18 cellular contexts compared by ENCODE assay signal in genomic region chr2:157473585-157473984, GRCh38. TPM values are rescaled to one million over a fixed set of nuclear protein-coding genes. Genes with fewer than 3 reads are reported as not detected.
A peak's percentile ranks its signal among the peaks of the same experiment; 100 is the strongest.
DNase-seq lines count a peak whose midpoint lies in the region; ATAC-seq and TF ChIP-seq lines count a peak whose summit lies in the region.
"Had no signal": no experiment of that assay in that cellular context is flagged by ENCODE, and none has a peak within 500 bp of the region (broad histone marks: within the 10 kb centered on the region; RNA-seq: fewer than 3 reads in every experiment).

No MANE protein-coding gene starts in this region.

- H3K4me1 Mint-ChIP-seq in activated CD4-positive, alpha-beta memory T cell treated with anti-CD3 and anti-CD28 coated beads, Interleukin-2, amount 10 ng/mL, durations not matched to agents 7 days and 5 days = peaks cover 89% of the 10 kb centered on the region
- H3K4me1 Mint-ChIP-seq: nephron progenitor cell had no signal

- no peaks in the 10 kb centered on the region for H3K9me3 Mint-ChIP-seq in activated CD4-positive, alpha-beta memory T cell treated with anti-CD3 and anti-CD28 coated beads, Interleukin-2, amount 10 ng/mL, durations not matched to agents 7 days and 5 days
- H3K9me3 Mint-ChIP-seq: immature natural killer cell, nephron progenitor cell had no signal

- H3K4me3 Mint-ChIP-seq in activated CD4-positive, alpha-beta memory T cell treated with anti-CD3 and anti-CD28 coated beads, Interleukin-2, amount 10 ng/mL, durations not matched to agents 7 days and 5 days = no peak overlapping the region
- H3K4me3 Mint-ChIP-seq: immature natural killer cell, nephron progenitor cell had no signal

- DNase-seq in stimulated activated CD4-positive, alpha-beta T cell treated with anti-CD3 and anti-CD28 coated beads, Interleukin-1b, Interleukin-23, amount 100 ng/mL, for 48 hours = peak; percentile 44
- no peak for DNase-seq in stimulated activated CD4-positive, alpha-beta T cell treated with anti-CD3 and anti-CD28 coated beads, Interleukin-12 subunit alpha, Interleukin-12 subunit beta, amount 100 ng/mL, for 4 hours
- no peak for DNase-seq in activated CD4-positive, alpha-beta memory T cell treated with anti-CD3 and anti-CD28 coated beads, Interleukin-2, amount 10 ng/mL, durations not matched to agents 7 days and 5 days
- DNase-seq in glomerular visceral epithelial cell (ENCODE audit: extremely low spot score) (peak; percentile 24), omental fat pad (ENCODE audit: low spot score) (no peak), RPMI8226 (no peak)
- no peak for DNase-seq in activated effector memory CD4-positive, alpha-beta T cell treated with Interleukin-2 at 50 U/mL for 16 hours
- DNase-seq: activated effector memory CD4-positive, alpha-beta T cell treated with anti-CD3 and anti-CD28 coated beads, Interleukin-2, amount 50 U/mL, for 16 hours; body of pancreas; dermis blood vessel endothelial cell; H7; immature natural killer cell; mammary epithelial cell; NCI-H1417 treated with DMSO at 0.1 percent for 48 hours; nephron progenitor cell; psoas muscle; substantia nigra had no signal

- H3K27ac Mint-ChIP-seq in activated CD4-positive, alpha-beta memory T cell treated with anti-CD3 and anti-CD28 coated beads, Interleukin-2, amount 10 ng/mL, durations not matched to agents 7 days and 5 days = peak overlapping the region; percentile 57
- H3K27ac Mint-ChIP-seq: nephron progenitor cell had no signal

- TF ChIP-seq CTCF in omental fat pad (IDR thresholded peaks at IDR 0.05) = no peak

- no peaks in the 10 kb centered on the region for H3K27me3 Mint-ChIP-seq in activated CD4-positive, alpha-beta memory T cell treated with anti-CD3 and anti-CD28 coated beads, Interleukin-2, amount 10 ng/mL, durations not matched to agents 7 days and 5 days

- POLR2A ChIA-PET in activated CD4-positive, alpha-beta memory T cell treated with anti-CD3 and anti-CD28 coated beads, Interleukin-2, amount 10 ng/mL, durations not matched to agents 7 days and 5 days (lab: Charles Lee) = interaction anchor here (1.0 to 12.1 kb wide), 6 partner anchors 9 to 426 kb away, joined by 4 to 291 read pairs (median 6); partner anchors contain the start of gene CYTIP

- CTCF ChIA-PET in activated CD4-positive, alpha-beta memory T cell treated with anti-CD3 and anti-CD28 coated beads, Interleukin-2, amount 10 ng/mL, durations not matched to agents 7 days and 5 days (lab: Charles Lee) = no interaction called here

- no peak for ATAC-seq in omental fat pad (ENCODE audit: low FRiP score)
- ATAC-seq: activated CD4-positive, CD25-positive, alpha-beta regulatory T cell treated with anti-CD3 and anti-CD28 coated beads, Interleukin-2, amount 50 U/mL, for 24 hours; body of pancreas; psoas muscle had no signal

- peaks cover 10% of the 10 kb centered on the region for H3K36me3 Mint-ChIP-seq in activated CD4-positive, alpha-beta memory T cell treated with anti-CD3 and anti-CD28 coated beads, Interleukin-2, amount 10 ng/mL, durations not matched to agents 7 days and 5 days (ENCODE audit: low read depth)
- H3K36me3 Mint-ChIP-seq: immature natural killer cell had no signal

RNA-seq across cellular contexts. Expression of gene CYTIP, which starts 29.7 kb away (rescaled TPM):
- 100 to 1,000 TPM; 389 to 406 TPM for total RNA-seq in activated CD4-positive, alpha-beta memory T cell treated with anti-CD3 and anti-CD28 coated beads, Interleukin-2, amount 10 ng/mL, durations not matched to agents 7 days and 5 days
- 10 to 100 TPM; 13.4 to 26.1 (median 17.5) TPM for total RNA-seq in omental fat pad
- total RNA-seq: dermis blood vessel endothelial cell, mammary epithelial cell had no signal

Comparison
In these comparisons a context has a peak if more than half of its experiments do, and no peak if none do; other contexts are left out.
1. DNase-seq: peak in stimulated activated CD4-positive, alpha-beta T cell treated with anti-CD3 and anti-CD28 coated beads, Interleukin-1b, Interleukin-23, amount 100 ng/mL, for 48 hours (single experiment) and glomerular visceral epithelial cell (single experiment); none in stimulated activated CD4-positive, alpha-beta T cell treated with anti-CD3 and anti-CD28 coated beads, Interleukin-12 subunit alpha, Interleukin-12 subunit beta, amount 100 ng/mL, for 4 hours (single experiment), activated CD4-positive, alpha-beta memory T cell treated with anti-CD3 and anti-CD28 coated beads, Interleukin-2, amount 10 ng/mL, durations not matched to agents 7 days and 5 days (single experiment), omental fat pad (single experiment), activated effector memory CD4-positive, alpha-beta T cell treated with Interleukin-2 at 50 U/mL for 16 hours (single experiment) and RPMI8226 (single experiment).
2. RNA of gene CYTIP, which starts 29.7 kb away (total RNA-seq): 389 to 406 TPM in activated CD4-positive, alpha-beta memory T cell treated with anti-CD3 and anti-CD28 coated beads, Interleukin-2, amount 10 ng/mL, durations not matched to agents 7 days and 5 days; 13.4 to 26.1 TPM in omental fat pad; every median in the first group is over 10 times any median in the second.